ENCODE assay signal across 4 cellular contexts in the genomic region with DNA sequence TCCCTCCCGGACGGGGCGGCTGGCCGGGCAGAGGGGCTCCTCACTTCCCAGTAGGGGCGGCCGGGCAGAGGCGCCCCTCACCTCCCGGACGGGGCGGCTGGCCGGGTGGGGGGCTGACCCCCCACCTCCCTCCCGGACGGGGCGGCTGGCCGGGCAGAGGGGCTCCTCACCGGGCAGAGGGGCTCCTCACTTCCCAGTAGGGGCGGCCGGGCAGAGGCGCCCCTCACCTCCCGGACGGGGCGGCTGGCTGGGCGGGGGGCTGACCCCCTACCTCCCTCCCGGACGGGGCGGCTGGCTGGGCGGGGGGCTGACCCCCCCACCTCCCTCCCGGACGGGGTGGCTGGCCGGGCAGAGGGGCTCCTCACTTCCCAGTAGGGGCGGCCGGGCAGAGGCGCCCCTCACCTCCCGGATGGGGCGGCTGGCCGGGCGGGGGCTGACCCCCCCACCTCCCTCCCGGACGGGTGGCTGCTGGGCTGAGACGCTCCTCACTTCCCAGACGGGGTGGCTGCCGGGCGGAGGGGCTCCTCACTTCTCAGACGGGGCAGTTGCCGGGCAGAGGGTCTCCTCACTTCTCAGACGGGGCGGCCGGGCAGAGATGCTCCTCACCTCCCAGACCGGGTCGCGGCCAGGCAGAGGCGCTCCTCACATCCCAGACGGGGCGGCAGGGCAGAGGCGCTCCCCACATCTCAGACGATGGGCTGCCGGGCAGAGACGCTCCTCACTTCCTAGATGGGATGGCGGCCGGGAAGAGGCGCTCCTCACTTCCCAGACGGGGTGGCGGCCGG. TPM values are rescaled to one million over a fixed set of nuclear protein-coding genes. Genes with fewer than 3 reads are reported as not detected.
"Had no signal": no experiment of that assay in that cellular context is flagged by ENCODE, and none has a peak within 500 bp of the region (broad histone marks: within the 10 kb centered on the region; RNA-seq: fewer than 3 reads in every experiment).

No MANE protein-coding gene starts in this region.

RNA-seq across cellular contexts. Expression of gene OSMR, which starts 16.4 kb away (rescaled TPM):
- total RNA-seq: naive thymus-derived CD4-positive, alpha-beta T cell; naive thymus-derived CD8-positive, alpha-beta T cell; natural killer cell had no signal
- polyA plus RNA-seq: neural cell had no signal
